Comparison of ENCODE assay signal across 15 cellular contexts in genomic region chr13:38821753-38822551, GRCh38.
DNase-seq lines count a peak whose midpoint lies in the region; ATAC-seq, FAIRE-seq and TF ChIP-seq lines count a peak whose summit lies in the region.
"Had no signal": no experiment of that assay in that cellular context is flagged by ENCODE, and none has a peak within 500 bp of the region (broad histone marks: within the 10 kb centered on the region; RNA-seq: fewer than 3 reads in every experiment).

No MANE protein-coding gene starts in this region.

- H3K27ac Mint-ChIP-seq in mesothelial cell of epicardium, result peak overlapping the region; percentile 32
- H3K27ac Mint-ChIP-seq in type B pancreatic cell, result peak overlapping the region; percentile 21

- FAIRE-seq in bronchial epithelial cell (lab: Jason Lieb, UNC), result no peak

- TF ChIP-seq CTCF in bronchial epithelial cell (IDR thresholded peaks at IDR 0.05; ENCODE audit: insufficient read depth, low read length, severe bottlenecking) (no peak), mesothelial cell of epicardium (IDR thresholded peaks at IDR 0.05; ENCODE audit: unreplicated experiment) (no peak), type B pancreatic cell (conservative IDR thresholded peaks at IDR 0.05) (no peak), GM10248 (IDR thresholded peaks at IDR 0.05; ENCODE audit: control extremely low read depth, extremely low read depth, low read depth, missing control alignments) (no peak), omental fat pad (IDR thresholded peaks at IDR 0.05) (no peak)

- POLR2A ChIA-PET in GM10248 (lab: Yijun Ruan, JAX), result no interaction called here

- peaks cover 31% of the 10 kb centered on the region for H3K4me1 Mint-ChIP-seq in mesothelial cell of epicardium
- H3K4me1 Mint-ChIP-seq in type B pancreatic cell (ENCODE audit: unreplicated experiment), result peaks cover 13% of the 10 kb centered on the region

- no peaks in the 10 kb centered on the region for H3K27me3 ChIP-seq in bronchial epithelial cell (ENCODE audit: control insufficient read depth, insufficient read depth, low read length)
- H3K27me3 ChIP-seq: gastroesophageal sphincter, testis had no signal

- H3K36me3 ChIP-seq in bronchial epithelial cell (ENCODE audit: control insufficient read depth, insufficient read depth, low read length), result no peaks in the 10 kb centered on the region
- H3K36me3 ChIP-seq: gastroesophageal sphincter had no signal

- H3K27me3 Mint-ChIP-seq in mesothelial cell of epicardium (ENCODE audit: low read depth) (no peaks in the 10 kb centered on the region), type B pancreatic cell (peaks cover 9% of the 10 kb centered on the region)

- CTCF ChIA-PET in GM10248 (lab: Yijun Ruan, JAX), result interaction anchor here (0.6 to 1.4 kb wide), 3 partner anchors 10 to 28 kb away, joined by 3 read pairs; no protein-coding TSS in a partner anchor

- H3K4me3 ChIP-seq in bronchial epithelial cell (ENCODE audit: low read depth, low read length), result no peak overlapping the region
- H3K4me3 ChIP-seq: gastroesophageal sphincter, testis had no signal

- H3K36me3 Mint-ChIP-seq in mesothelial cell of epicardium (peaks cover 8% of the 10 kb centered on the region), type B pancreatic cell (peaks cover 3% of the 10 kb centered on the region)

- H3K4me3 Mint-ChIP-seq in mesothelial cell of epicardium, result no peak overlapping the region
- H3K4me3 Mint-ChIP-seq in type B pancreatic cell, result no peak overlapping the region

- DNase-seq in LHCN-M2 (ENCODE audit: low read depth) (peak; percentile 9), bronchial epithelial cell (ENCODE audit: low read depth) (peak; percentile 69), mesothelial cell of epicardium (ENCODE audit: low spot score in 2 of 2, unreplicated experiment in 2 of 2) (no peak), type B pancreatic cell (ENCODE audit: extremely low spot score, unreplicated experiment) (no peak), NCI-H774 (lab: John Stamatoyannopoulos, UW) (no peak), GM10248 (ENCODE audit: extremely low spot score) (no peak), omental fat pad (ENCODE audit: low spot score) (no peak)
- DNase-seq: activated CD8-positive, alpha-beta memory T cell treated with anti-CD3 and anti-CD28 coated beads for 24 hours; activated naive CD4-positive, alpha-beta T cell treated with anti-CD3 and anti-CD28 coated beads, Interleukin-2, amount 50 U/mL, for 16 hours; Caco-2; dermis blood vessel endothelial cell; NCI-H2081 treated with DMSO at 0.1 percent for 48 hours; retina; testis had no signal

- ATAC-seq in omental fat pad (ENCODE audit: low FRiP score), result no peak
- ATAC-seq: gastroesophageal sphincter had no signal

- peaks cover 5% of the 10 kb centered on the region for H3K9me3 Mint-ChIP-seq in mesothelial cell of epicardium
- no peaks in the 10 kb centered on the region for H3K9me3 Mint-ChIP-seq in type B pancreatic cell

Comparison
In these comparisons a context has a peak if more than half of its experiments do, and no peak if none do; other contexts are left out.
1. DNase-seq: peak in LHCN-M2 (single experiment) and bronchial epithelial cell (single experiment); none in mesothelial cell of epicardium (0 of 2), type B pancreatic cell (single experiment), NCI-H774 (single experiment), GM10248 (single experiment) and omental fat pad (single experiment).